13 cellular contexts compared by ENCODE assay signal in genomic region chr1:27576846-27577245, GRCh38.
DNase-seq lines count a peak whose midpoint lies in the region; ATAC-seq and TF ChIP-seq lines count a peak whose summit lies in the region.
"Had no signal": no experiment of that assay in that cellular context is flagged by ENCODE, and none has a peak within 500 bp of the region (broad histone marks: within the 10 kb centered on the region; RNA-seq: fewer than 3 reads in every experiment).

No MANE protein-coding gene starts in this region.

- H4K20me1 ChIP-seq in Loucy (ENCODE audit: insufficient read depth, low read length, poor library complexity, severe bottlenecking) = peaks cover 65% of the 10 kb centered on the region

- TF ChIP-seq CTCF in Loucy (conservative IDR thresholded peaks at IDR 0.05; ENCODE audit: low read length) (no peak), coronary artery (IDR thresholded peaks at IDR 0.05) (no peak)

- H3K27me3 ChIP-seq in Loucy (ENCODE audit: insufficient read depth, low read length, poor library complexity, severe bottlenecking) (no peaks in the 10 kb centered on the region), muscle layer of colon (ENCODE audit: control insufficient read depth in 1 of 2, insufficient read depth in 2 of 2, low read length in 2 of 2) (no peaks in the 10 kb centered on the region)
- H3K27me3 ChIP-seq: Peyer's patch had no signal

- H3K79me2 ChIP-seq in Loucy (ENCODE audit: insufficient read depth, low read length) = peaks cover 93% of the 10 kb centered on the region

- no peaks in the 10 kb centered on the region for H3K9me3 ChIP-seq in Loucy (ENCODE audit: insufficient read depth, low read depth, low read length)
- no peaks in the 10 kb centered on the region for H3K9me3 ChIP-seq in muscle layer of colon (ENCODE audit: low read length)
- H3K9me3 ChIP-seq: Peyer's patch had no signal

- H3K9ac ChIP-seq in Loucy (ENCODE audit: low read depth, low read length, poor library complexity, severe bottlenecking) (no peak overlapping the region), muscle layer of colon (ENCODE audit: low read length) (peak overlapping the region; percentile 54)

- H3K4me1 ChIP-seq in Loucy (ENCODE audit: insufficient read depth, low read length, poor library complexity, severe bottlenecking) (peaks cover 39% of the 10 kb centered on the region), muscle layer of colon (ENCODE audit: insufficient read depth, low read length) (peaks cover 56% of the 10 kb centered on the region)

- H3K36me3 ChIP-seq in Loucy (ENCODE audit: insufficient read depth, low read length) (peaks cover 8% of the 10 kb centered on the region; the same call in 1 of the 2 replicates), muscle layer of colon (ENCODE audit: insufficient read depth, low read length) (no peaks in the 10 kb centered on the region)
- H3K36me3 ChIP-seq: Peyer's patch had no signal

- H3K4me3 ChIP-seq in Loucy (ENCODE audit: low read length, poor library complexity, severe bottlenecking) (no peak overlapping the region), coronary artery (peak overlapping the region; percentile 74), muscle layer of colon (ENCODE audit: low read depth in 1 of 2, low read length in 2 of 2) (no peak overlapping the region)

- H3K4me2 ChIP-seq in Loucy (ENCODE audit: low read depth, low read length, poor library complexity, severe bottlenecking) = peak overlapping the region; percentile 45

- ATAC-seq in HG03378 (IDR thresholded peaks at IDR 0.05; ENCODE audit: unreplicated experiment) (no peak), HG03108 (IDR thresholded peaks at IDR 0.05; ENCODE audit: unreplicated experiment) (no peak)

- H3F3A ChIP-seq in Loucy (ENCODE audit: low read depth) = no peaks in the 10 kb centered on the region

- DNase-seq in coronary artery (ENCODE audit: low spot score) (no peak), substantia nigra (lab: John Stamatoyannopoulos, UW) (peak in 1 of 49 donors; percentile 27), NCI-H774 (lab: John Stamatoyannopoulos, UW) (no peak)
- DNase-seq in activated CD4-positive, CD25-positive, alpha-beta regulatory T cell treated with anti-CD3 and anti-CD28 coated beads, Interleukin-2, amount 50 U/mL, for 72 hours = no peak
- DNase-seq: activated naive CD4-positive, alpha-beta T cell treated with Interleukin-2 at 50 U/mL for 16 hours; Calu3; hippocampal formation; NCI-H187; Peyer's patch had no signal

- no peaks in the 10 kb centered on the region for H3K9me2 ChIP-seq in Loucy (replicated peaks; ENCODE audit: low read depth, low read length)

- no peak overlapping the region for H2AFZ ChIP-seq in Loucy (ENCODE audit: low read length)

- peak overlapping the region; percentile 97 to 98 for H3K27ac ChIP-seq in coronary artery
- H3K27ac ChIP-seq in muscle layer of colon (ENCODE audit: low read depth, low read length) = peak overlapping the region; percentile 93
- H3K27ac ChIP-seq in substantia nigra (ENCODE audit: low read depth, low read length, poor library complexity, severe bottlenecking) = peak overlapping the region; percentile 7

Comparison
In these comparisons a context has a peak if more than half of its experiments do, and no peak if none do; other contexts are left out.
1. H3K27ac ChIP-seq: peak in every context shown above with its lines; median percentile 98 in coronary artery; 93 in muscle layer of colon; 7 in substantia nigra.